Comparison of ENCODE assay signal across 1 cellular context in genomic region chr12:108340037-108340436, GRCh38.
TF ChIP-seq lines count a peak whose summit lies in the region.

No MANE protein-coding gene starts in this region.

TF ChIP-seq in H1, 55 proteins besides CTCF, POLR2A, EP300 and RAD21:
- TF ChIP-seq RNF2 (IDR thresholded peaks at IDR 0.05; ENCODE audit: borderline replicate concordance, low read depth, low read length, missing control alignments, poor library complexity, severe bottlenecking) (no peak), TAF7 (optimal IDR thresholded peaks at IDR 0.05; ENCODE audit: borderline replicate concordance, low read depth, low read length) (no peak), GTF2F1 (IDR thresholded peaks at IDR 0.05; ENCODE audit: borderline replicate concordance, low read depth, low read length) (no peak), SIN3A (conservative IDR thresholded peaks at IDR 0.05 in 1 of 2, IDR thresholded peaks at IDR 0.05 in 1 of 2; ENCODE audit: low read depth in 1 of 2, low read length in 2 of 2) (no peak), ZNF274 (IDR thresholded peaks at IDR 0.05; ENCODE audit: borderline replicate concordance, extremely low read depth, low read length) (no peak), EGR1 (IDR thresholded peaks at IDR 0.05; ENCODE audit: borderline replicate concordance, low read depth, low read length) (no peak), FOSL1 (IDR thresholded peaks at IDR 0.05; ENCODE audit: insufficient read depth, low read depth, low read length) (no peak), SIX5 (IDR thresholded peaks at IDR 0.05; ENCODE audit: low read depth, low read length) (no peak), CEBPB (IDR thresholded peaks at IDR 0.05; ENCODE audit: low read depth, low read length) (no peak), KDM5A (IDR thresholded peaks at IDR 0.05; ENCODE audit: low read length) (no peak), TEAD4 (IDR thresholded peaks at IDR 0.05; ENCODE audit: low read depth, low read length) (no peak), JUN (IDR thresholded peaks at IDR 0.05; ENCODE audit: low read depth, low read length) (no peak)
